In genomic region chr21:42013338-42013737, GRCh38 we compare ENCODE assay signal across 20 cellular contexts. TPM values are rescaled to one million over a fixed set of nuclear protein-coding genes. Genes with fewer than 3 reads are reported as not detected.
DNase-seq lines count a peak whose midpoint lies in the region; FAIRE-seq and TF ChIP-seq lines count a peak whose summit lies in the region.
"Had no signal": no experiment of that assay in that cellular context is flagged by ENCODE, and none has a peak within 500 bp of the region (broad histone marks: within the 10 kb centered on the region; RNA-seq: fewer than 3 reads in every experiment).

No MANE protein-coding gene starts in this region.

- H3K4me2 ChIP-seq in keratinocyte (ENCODE audit: control insufficient read depth, extremely low read depth, insufficient read depth, low read depth, low read length): no peak overlapping the region
- H3K4me2 ChIP-seq: GM23338 had no signal

- H3K27me3 ChIP-seq in keratinocyte (ENCODE audit: control insufficient read depth, extremely low read depth, insufficient read depth, low read length): no peaks in the 10 kb centered on the region
- H3K27me3 ChIP-seq: upper lobe of left lung had no signal

- in situ Hi-C loops in GM13976 (cut with MboI; ENCODE audit: low sequenced_read_pairs, unreplicated experiment): no loop called here

- no peak overlapping the region for H3K27ac ChIP-seq in keratinocyte (ENCODE audit: control insufficient read depth, insufficient read depth, low read length)
- H3K27ac ChIP-seq: neutrophil, upper lobe of left lung had no signal

- H3K36me3 ChIP-seq in keratinocyte (ENCODE audit: control insufficient read depth in 2 of 2, extremely low read depth in 1 of 2, insufficient read depth in 2 of 2, low read length in 2 of 2): no peaks in the 10 kb centered on the region
- H3K36me3 ChIP-seq: neutrophil, upper lobe of left lung had no signal

- TF ChIP-seq CTCF in keratinocyte (optimal IDR thresholded peaks at IDR 0.05 in 1 of 3, IDR thresholded peaks at IDR 0.05 in 1 of 3, conservative IDR thresholded peaks at IDR 0.05 in 1 of 3; ENCODE audit: extremely low read depth in 1 of 3, insufficient read depth in 2 of 3, low read length in 3 of 3) (no peak), GM13976 (IDR thresholded peaks at IDR 0.05; ENCODE audit: borderline replicate concordance, control extremely low read depth, extremely low read depth, insufficient read depth, missing control alignments) (no peak), GM10248 (IDR thresholded peaks at IDR 0.05; ENCODE audit: control extremely low read depth, extremely low read depth, low read depth, missing control alignments) (no peak)

- no peaks in the 10 kb centered on the region for H3K9me1 ChIP-seq in keratinocyte (ENCODE audit: control insufficient read depth, extremely low read depth, insufficient read depth, low read length)

- H3K9me3 ChIP-seq in keratinocyte (ENCODE audit: control insufficient read depth, low read depth, low read length): no peaks in the 10 kb centered on the region
- H3K9me3 ChIP-seq: neutrophil, upper lobe of left lung had no signal

- POLR2A ChIA-PET in GM10248 (lab: Yijun Ruan, JAX): no interaction called here

- DNase-seq in DMS 273 (lab: John Stamatoyannopoulos, UW; ENCODE audit: unreplicated experiment) (peak; percentile 68), NCI-H1092 treated with DMSO at 0.1 percent for 48 hours (lab: John Stamatoyannopoulos, UW) (peak; percentile 68), NCI-H524 treated with DMSO at 0.1 percent for 48 hours (lab: John Stamatoyannopoulos, UW) (peak; percentile 39), keratinocyte (ENCODE audit: low read depth, low spot score) (no peak), GM13976 (ENCODE audit: low spot score) (no peak), dedifferentiated amniotic fluid mesenchymal stem cell (ENCODE audit: extremely low spot score) (no peak), GM10248 (ENCODE audit: extremely low spot score) (no peak)
- DNase-seq in activated CD8-positive, alpha-beta memory T cell treated with anti-CD3 and anti-CD28 coated beads for 24 hours: no peak
- DNase-seq: activated CD8-positive, alpha-beta T cell treated with anti-CD3 and anti-CD28 coated beads for 36 hours; activated T-cell treated with anti-CD3 and anti-CD28 coated beads, Interleukin-2, amount 50 U/mL, for 72 hours; DND-41; effector memory CD4-positive, alpha-beta T cell; mesendoderm; right cardiac atrium; upper lobe of left lung had no signal

- H3K79me2 ChIP-seq in keratinocyte (ENCODE audit: control insufficient read depth, insufficient read depth, low read length): peaks cover 8% of the 10 kb centered on the region

- no peaks in the 10 kb centered on the region for H4K20me1 ChIP-seq in keratinocyte (ENCODE audit: control insufficient read depth, extremely low read depth, insufficient read depth, low read length)

- H3K9ac ChIP-seq in keratinocyte (ENCODE audit: control insufficient read depth, extremely low read depth, insufficient read depth, low read length): no peak overlapping the region

- H2AFZ ChIP-seq in keratinocyte (ENCODE audit: control insufficient read depth, low read length): no peak overlapping the region
- H2AFZ ChIP-seq: GM23338 had no signal

- CTCF ChIA-PET in GM10248 (lab: Yijun Ruan, JAX): interaction anchor here (1.1 kb wide), 1 partner anchor 11 kb away, joined by 3 read pairs; no protein-coding TSS in a partner anchor

- dilution Hi-C loops in keratinocyte (cut with MboI; ENCODE audit: extremely low pct_ligation_motif_present, low sequenced_read_pairs): no loop called here

- H3K4me3 ChIP-seq in keratinocyte (ENCODE audit: control insufficient read depth in 2 of 3, extremely low read depth in 1 of 3, insufficient read depth in 2 of 3, low read depth in 1 of 3, low read length in 3 of 3): no peak overlapping the region
- H3K4me3 ChIP-seq: GM23338, upper lobe of left lung had no signal

- peak; percentile 32 for FAIRE-seq in keratinocyte (lab: Jason Lieb, UNC)
- FAIRE-seq: GM18507 had no signal

- peaks cover 24% of the 10 kb centered on the region for H3K4me1 ChIP-seq in keratinocyte (ENCODE audit: control insufficient read depth, extremely low read depth, insufficient read depth, low read length)

RNA-seq across cellular contexts. Expression of gene ZBTB21, which starts 3.2 kb away (rescaled TPM):
- 9.5 to 12.2 TPM (median 10.3 TPM) in 3 replicates for polyA plus RNA-seq in keratinocyte
- 11.1 TPM for polyA plus RNA-seq in keratinocyte (2011; ENCODE audit: low read depth)
- 4.8 and 8.0 TPM in 2 replicates for polyA plus RNA-seq in keratinocyte (2011; cell fraction: cytosol; rRNA removed)
- polyA plus RNA-seq in keratinocyte (2011; cell fraction: nucleus; rRNA removed): 17.5 and 20.6 TPM in 2 replicates
- polyA plus RNA-seq in keratinocyte (2012; ENCODE audit: low replicate concordance): 7.3 and 14.0 TPM in 2 replicates
- polyA minus RNA-seq in keratinocyte: 15.5 to 28.0 TPM (median 22.1 TPM) in 3 replicates
- polyA minus RNA-seq in keratinocyte (2011; cell fraction: cytosol; rRNA and poly(A)+ RNA removed): 6.7 TPM
- 16.7 and 23.7 TPM in 2 replicates for polyA minus RNA-seq in keratinocyte (2011; cell fraction: nucleus; rRNA and poly(A)+ RNA removed)

RNA-seq across cellular contexts. Expression of gene UMODL1, which starts 57.8 kb away (rescaled TPM):
- polyA plus RNA-seq in keratinocyte: 0.03 TPM in 1 of 3 replicates, not detected in the others
- not detected for polyA plus RNA-seq in keratinocyte (2011; ENCODE audit: low read depth)
- not detected in 2 replicates for polyA plus RNA-seq in keratinocyte (2011; cell fraction: cytosol; rRNA removed)
- polyA plus RNA-seq in keratinocyte (2011; cell fraction: nucleus; rRNA removed): not detected in 2 replicates
- not detected in 2 replicates for polyA plus RNA-seq in keratinocyte (2012; ENCODE audit: low replicate concordance)
- not detected in 3 replicates for polyA minus RNA-seq in keratinocyte
- not detected for polyA minus RNA-seq in keratinocyte (2011; cell fraction: cytosol; rRNA and poly(A)+ RNA removed)
- not detected in 2 replicates for polyA minus RNA-seq in keratinocyte (2011; cell fraction: nucleus; rRNA and poly(A)+ RNA removed)
- polyA plus RNA-seq: adipose tissue, fibroblast of lung, GM23338, right cardiac atrium had no signal

RNA-seq across cellular contexts. Expression of gene C2CD2, which starts 59.5 kb away (rescaled TPM):
- 31.9 to 53.3 TPM (median 39.9 TPM) in 3 replicates for polyA plus RNA-seq in keratinocyte
- 5.3 TPM for polyA plus RNA-seq in keratinocyte (2011; ENCODE audit: low read depth)
- polyA plus RNA-seq in keratinocyte (2011; cell fraction: cytosol; rRNA removed): 18.9 and 22.5 TPM in 2 replicates
- 63.6 and 69.3 TPM in 2 replicates for polyA plus RNA-seq in keratinocyte (2011; cell fraction: nucleus; rRNA removed)
- 10.2 and 34.7 TPM in 2 replicates for polyA plus RNA-seq in keratinocyte (2012; ENCODE audit: low replicate concordance)
- 82.9 to 226 TPM (median 112 TPM) in 3 replicates for polyA minus RNA-seq in keratinocyte
- polyA minus RNA-seq in keratinocyte (2011; cell fraction: cytosol; rRNA and poly(A)+ RNA removed): 41.6 TPM
- 71.8 and 103 TPM in 2 replicates for polyA minus RNA-seq in keratinocyte (2011; cell fraction: nucleus; rRNA and poly(A)+ RNA removed)

Comparison
In these comparisons a context has a peak if more than half of its experiments do, and no peak if none do; other contexts are left out.
1. DNase-seq: peak in DMS 273 (single experiment), NCI-H1092 treated with DMSO at 0.1 percent for 48 hours (single experiment) and NCI-H524 treated with DMSO at 0.1 percent for 48 hours (single experiment); none in keratinocyte (single experiment), GM13976 (single experiment), dedifferentiated amniotic fluid mesenchymal stem cell (single experiment), activated CD8-positive, alpha-beta memory T cell treated with anti-CD3 and anti-CD28 coated beads for 24 hours (single experiment) and GM10248 (single experiment).